ENCODE assay signal across 2 cellular contexts in the genomic region with DNA sequence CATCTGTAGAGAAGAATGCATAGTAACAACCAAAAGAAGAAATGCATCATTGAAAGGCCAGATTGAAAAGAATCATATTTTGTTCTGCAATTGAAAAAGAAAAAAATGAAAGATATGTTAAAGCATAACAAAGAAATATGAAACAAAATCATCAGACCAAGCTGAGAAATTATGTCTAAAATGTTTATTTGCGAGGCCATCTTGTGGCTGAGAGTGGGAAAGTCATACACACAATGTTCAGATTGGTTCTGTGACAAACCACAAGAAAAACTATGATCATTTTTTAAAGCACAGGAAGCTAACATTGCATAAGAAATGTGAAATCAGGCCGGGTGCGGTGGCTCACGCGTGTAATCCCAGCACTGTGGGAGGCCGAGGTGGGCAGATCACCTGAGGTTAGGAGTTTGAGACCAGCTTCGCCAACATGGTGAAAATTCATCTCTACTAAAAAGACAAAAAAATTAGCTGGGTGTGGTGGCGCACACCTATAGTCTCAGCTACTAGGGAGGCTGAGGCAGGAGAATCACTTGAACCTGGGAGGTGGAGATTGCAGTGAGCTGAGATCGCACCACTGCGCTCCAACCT.
TF ChIP-seq lines count a peak whose summit lies in the region.

No MANE protein-coding gene starts in this region.

TF ChIP-seq in liver, 16 proteins besides CTCF, POLR2A, EP300 and RAD21:
- TF ChIP-seq, protein P1, sequence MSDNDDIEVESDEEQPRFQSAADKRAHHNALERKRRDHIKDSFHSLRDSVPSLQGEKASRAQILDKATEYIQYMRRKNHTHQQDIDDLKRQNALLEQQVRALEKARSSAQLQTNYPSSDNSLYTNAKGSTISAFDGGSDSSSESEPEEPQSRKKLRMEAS (IDR thresholded peaks at IDR 0.05), result no peak
- TF ChIP-seq EGR1 (IDR thresholded peaks at IDR 0.05; ENCODE audit: low read depth in 2 of 2), result no peak
- TF ChIP-seq FOXA2 (IDR thresholded peaks at IDR 0.05), result no peak
- no peak for TF ChIP-seq FOXA1 (IDR thresholded peaks at IDR 0.05)
- TF ChIP-seq RXRA (IDR thresholded peaks at IDR 0.05), result no peak
- TF ChIP-seq, protein P2, sequence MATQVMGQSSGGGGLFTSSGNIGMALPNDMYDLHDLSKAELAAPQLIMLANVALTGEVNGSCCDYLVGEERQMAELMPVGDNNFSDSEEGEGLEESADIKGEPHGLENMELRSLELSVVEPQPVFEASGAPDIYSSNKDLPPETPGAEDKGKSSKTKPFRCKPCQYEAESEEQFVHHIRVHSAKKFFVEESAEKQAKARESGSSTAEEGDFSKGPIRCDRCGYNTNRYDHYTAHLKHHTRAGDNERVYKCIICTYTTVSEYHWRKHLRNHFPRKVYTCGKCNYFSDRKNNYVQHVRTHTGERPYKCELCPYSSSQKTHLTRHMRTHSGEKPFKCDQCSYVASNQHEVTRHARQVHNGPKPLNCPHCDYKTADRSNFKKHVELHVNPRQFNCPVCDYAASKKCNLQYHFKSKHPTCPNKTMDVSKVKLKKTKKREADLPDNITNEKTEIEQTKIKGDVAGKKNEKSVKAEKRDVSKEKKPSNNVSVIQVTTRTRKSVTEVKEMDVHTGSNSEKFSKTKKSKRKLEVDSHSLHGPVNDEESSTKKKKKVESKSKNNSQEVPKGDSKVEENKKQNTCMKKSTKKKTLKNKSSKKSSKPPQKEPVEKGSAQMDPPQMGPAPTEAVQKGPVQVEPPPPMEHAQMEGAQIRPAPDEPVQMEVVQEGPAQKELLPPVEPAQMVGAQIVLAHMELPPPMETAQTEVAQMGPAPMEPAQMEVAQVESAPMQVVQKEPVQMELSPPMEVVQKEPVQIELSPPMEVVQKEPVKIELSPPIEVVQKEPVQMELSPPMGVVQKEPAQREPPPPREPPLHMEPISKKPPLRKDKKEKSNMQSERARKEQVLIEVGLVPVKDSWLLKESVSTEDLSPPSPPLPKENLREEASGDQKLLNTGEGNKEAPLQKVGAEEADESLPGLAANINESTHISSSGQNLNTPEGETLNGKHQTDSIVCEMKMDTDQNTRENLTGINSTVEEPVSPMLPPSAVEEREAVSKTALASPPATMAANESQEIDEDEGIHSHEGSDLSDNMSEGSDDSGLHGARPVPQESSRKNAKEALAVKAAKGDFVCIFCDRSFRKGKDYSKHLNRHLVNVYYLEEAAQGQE (IDR thresholded peaks at IDR 0.05), result no peak
- no peak for TF ChIP-seq GABPA (IDR thresholded peaks at IDR 0.05 in 1 of 2, conservative IDR thresholded peaks at IDR 0.05 in 1 of 2)
- TF ChIP-seq HNF4A (conservative IDR thresholded peaks at IDR 0.05), result no peak
- no peak for TF ChIP-seq JUND (IDR thresholded peaks at IDR 0.05)

TF ChIP-seq in HepG2, 621 proteins besides CTCF, POLR2A, EP300 and RAD21:
- TF ChIP-seq, protein P3, sequence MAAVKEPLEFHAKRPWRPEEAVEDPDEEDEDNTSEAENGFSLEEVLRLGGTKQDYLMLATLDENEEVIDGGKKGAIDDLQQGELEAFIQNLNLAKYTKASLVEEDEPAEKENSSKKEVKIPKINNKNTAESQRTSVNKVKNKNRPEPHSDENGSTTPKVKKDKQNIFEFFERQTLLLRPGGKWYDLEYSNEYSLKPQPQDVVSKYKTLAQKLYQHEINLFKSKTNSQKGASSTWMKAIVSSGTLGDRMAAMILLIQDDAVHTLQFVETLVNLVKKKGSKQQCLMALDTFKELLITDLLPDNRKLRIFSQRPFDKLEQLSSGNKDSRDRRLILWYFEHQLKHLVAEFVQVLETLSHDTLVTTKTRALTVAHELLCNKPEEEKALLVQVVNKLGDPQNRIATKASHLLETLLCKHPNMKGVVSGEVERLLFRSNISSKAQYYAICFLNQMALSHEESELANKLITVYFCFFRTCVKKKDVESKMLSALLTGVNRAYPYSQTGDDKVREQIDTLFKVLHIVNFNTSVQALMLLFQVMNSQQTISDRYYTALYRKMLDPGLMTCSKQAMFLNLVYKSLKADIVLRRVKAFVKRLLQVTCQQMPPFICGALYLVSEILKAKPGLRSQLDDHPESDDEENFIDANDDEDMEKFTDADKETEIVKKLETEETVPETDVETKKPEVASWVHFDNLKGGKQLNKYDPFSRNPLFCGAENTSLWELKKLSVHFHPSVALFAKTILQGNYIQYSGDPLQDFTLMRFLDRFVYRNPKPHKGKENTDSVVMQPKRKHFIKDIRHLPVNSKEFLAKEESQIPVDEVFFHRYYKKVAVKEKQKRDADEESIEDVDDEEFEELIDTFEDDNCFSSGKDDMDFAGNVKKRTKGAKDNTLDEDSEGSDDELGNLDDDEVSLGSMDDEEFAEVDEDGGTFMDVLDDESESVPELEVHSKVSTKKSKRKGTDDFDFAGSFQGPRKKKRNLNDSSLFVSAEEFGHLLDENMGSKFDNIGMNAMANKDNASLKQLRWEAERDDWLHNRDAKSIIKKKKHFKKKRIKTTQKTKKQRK (IDR thresholded peaks at IDR 0.05; ENCODE audit: low read length), result no peak
- TF ChIP-seq ZNF652 (CRISPR knock-in tag; IDR thresholded peaks at IDR 0.05; ENCODE audit: borderline replicate concordance, low read depth), result no peak
- TF ChIP-seq, protein P4, sequence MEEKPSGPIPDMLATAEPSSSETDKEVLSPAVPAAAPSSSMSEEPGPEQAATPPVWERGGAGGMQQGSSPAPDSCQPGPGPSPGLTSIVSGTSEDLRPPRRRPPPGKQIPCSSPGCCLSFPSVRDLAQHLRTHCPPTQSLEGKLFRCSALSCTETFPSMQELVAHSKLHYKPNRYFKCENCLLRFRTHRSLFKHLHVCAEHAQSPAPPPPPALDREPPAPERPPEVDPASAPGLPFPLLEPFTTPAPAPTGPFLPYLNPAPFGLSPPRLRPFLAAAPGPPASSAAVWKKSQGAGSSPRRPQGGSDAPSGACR (CRISPR knock-in tag; IDR thresholded peaks at IDR 0.05), result no peak
- TF ChIP-seq FOSL1 (CRISPR knock-in tag; IDR thresholded peaks at IDR 0.05; ENCODE audit: borderline replicate concordance), result no peak
- no peak for TF ChIP-seq GATA4 (IDR thresholded peaks at IDR 0.05; ENCODE audit: borderline replicate concordance, low read depth)
- no peak for TF ChIP-seq PRPF4 (IDR thresholded peaks at IDR 0.05; ENCODE audit: low read depth, low read length, poor library complexity, severe bottlenecking)
- TF ChIP-seq, protein P5, sequence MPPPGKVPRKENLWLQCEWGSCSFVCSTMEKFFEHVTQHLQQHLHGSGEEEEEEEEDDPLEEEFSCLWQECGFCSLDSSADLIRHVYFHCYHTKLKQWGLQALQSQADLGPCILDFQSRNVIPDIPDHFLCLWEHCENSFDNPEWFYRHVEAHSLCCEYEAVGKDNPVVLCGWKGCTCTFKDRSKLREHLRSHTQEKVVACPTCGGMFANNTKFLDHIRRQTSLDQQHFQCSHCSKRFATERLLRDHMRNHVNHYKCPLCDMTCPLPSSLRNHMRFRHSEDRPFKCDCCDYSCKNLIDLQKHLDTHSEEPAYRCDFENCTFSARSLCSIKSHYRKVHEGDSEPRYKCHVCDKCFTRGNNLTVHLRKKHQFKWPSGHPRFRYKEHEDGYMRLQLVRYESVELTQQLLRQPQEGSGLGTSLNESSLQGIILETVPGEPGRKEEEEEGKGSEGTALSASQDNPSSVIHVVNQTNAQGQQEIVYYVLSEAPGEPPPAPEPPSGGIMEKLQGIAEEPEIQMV (CRISPR knock-in tag; IDR thresholded peaks at IDR 0.05; ENCODE audit: low read depth), result no peak
- no peak for TF ChIP-seq SMC3 (IDR thresholded peaks at IDR 0.05; ENCODE audit: low read length)
- no peak for TF ChIP-seq HCFC1 (IDR thresholded peaks at IDR 0.05; ENCODE audit: low read depth, low read length)
